In genomic region chr9:133844876-133845658, GRCh38 we compare ENCODE assay signal across 10 cellular contexts.
DNase-seq lines count a peak whose midpoint lies in the region; ATAC-seq lines count a peak whose summit lies in the region.
"Had no signal": no experiment of that assay in that cellular context is flagged by ENCODE, and none has a peak within 500 bp of the region (broad histone marks: within the 10 kb centered on the region; RNA-seq: fewer than 3 reads in every experiment).

No MANE protein-coding gene starts in this region.

- intact Hi-C loops in left ventricle myocardium superior (cut with micrococcal nuclease) = no loop called here

- H3K27me3 ChIP-seq in H7 (ENCODE audit: control insufficient read depth, insufficient read depth, low read length) = no peaks in the 10 kb centered on the region

- no peaks in the 10 kb centered on the region for H3K36me3 ChIP-seq in H7 (replicated peaks; ENCODE audit: control insufficient read depth, insufficient read depth, low read length)

- H3K4me3 ChIP-seq in H7 (ENCODE audit: insufficient read depth, low read depth, low read length) = no peak overlapping the region

- ATAC-seq in left ventricle myocardium superior (peak; percentile 87), GM21390 (IDR thresholded peaks at IDR 0.05; ENCODE audit: unreplicated experiment) (no peak)
- ATAC-seq: T-cell had no signal

- DNase-seq in EL (peak; percentile 23), anterior cingulate cortex (lab: John Stamatoyannopoulos, UW) (peak in 32 of 58 donors; percentile 6 to 59 (median 22)), left ventricle myocardium superior (peak; percentile 83), pons (ENCODE audit: low spot score) (peak; percentile 53), DMS114 treated with DMSO at 0.1 percent for 48 hours (lab: John Stamatoyannopoulos, UW; ENCODE audit: unreplicated experiment) (no peak), H7 (no peak)
- no peak for DNase-seq in stimulated activated CD4-positive, alpha-beta T cell treated with anti-CD3 and anti-CD28 coated beads, Interleukin-15, amount 100 ng/mL, for 24 hours
- DNase-seq: DND-41 had no signal

Comparison
In these comparisons a context has a peak if more than half of its experiments do, and no peak if none do; other contexts are left out.
1. DNase-seq: peak in EL (single experiment), anterior cingulate cortex (32 of 58), left ventricle myocardium superior (single experiment) and pons (single experiment); none in stimulated activated CD4-positive, alpha-beta T cell treated with anti-CD3 and anti-CD28 coated beads, Interleukin-15, amount 100 ng/mL, for 24 hours (single experiment), DMS114 treated with DMSO at 0.1 percent for 48 hours (single experiment) and H7 (single experiment).